In the genomic region with DNA sequence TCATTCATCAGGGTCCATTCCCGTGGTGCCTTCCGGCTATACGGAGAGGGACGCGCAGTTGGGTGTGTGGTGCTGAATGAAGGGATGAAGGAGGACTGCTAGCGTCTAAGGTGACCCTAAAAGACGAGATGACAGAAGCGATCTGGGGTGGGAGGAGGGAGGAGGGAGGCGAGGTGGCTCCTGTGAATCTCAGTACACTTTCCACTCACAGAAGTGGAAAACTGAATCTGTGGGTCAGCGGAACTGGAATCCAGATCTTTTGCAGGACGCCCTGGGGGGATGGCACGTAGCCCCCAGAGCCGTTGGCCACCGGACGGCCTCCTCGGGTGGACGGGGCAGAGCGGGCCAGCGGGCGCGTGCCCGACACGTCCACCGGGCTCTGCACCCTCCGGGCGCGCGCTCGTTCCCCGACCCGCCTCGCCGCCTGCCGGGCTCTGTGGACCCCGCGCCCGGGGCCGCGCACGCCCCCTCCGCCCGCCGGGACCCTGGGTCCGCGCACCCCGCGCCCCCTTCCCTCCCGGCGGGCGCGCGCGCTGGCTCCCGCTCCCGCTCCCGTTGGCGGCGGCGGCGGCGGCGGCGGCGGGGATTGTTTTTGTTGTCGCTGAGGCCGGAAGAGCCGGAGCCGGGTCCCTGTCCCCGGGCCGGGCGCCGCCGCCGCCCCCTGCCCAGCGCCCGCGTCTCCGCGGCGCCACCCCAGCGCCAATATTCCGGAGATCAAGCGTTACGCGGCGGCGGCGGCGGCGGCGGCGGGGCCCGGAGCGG, we compare ENCODE assay signal across 1 cellular context.
TF ChIP-seq lines count a peak whose summit lies in the region.

TSS of gene AGO4 (plus strand) at position 403 of the 762 bp plus-strand sequence. CDS start 401 bp downstream, outside the sequence.

TF ChIP-seq in HepG2, 621 proteins besides CTCF, POLR2A, EP300 and RAD21 (continued from another document and continues in another):
- peak; percentile 21; the same call in 1 of the 2 replicates for TF ChIP-seq PATZ1 (CRISPR knock-in tag; IDR thresholded peaks at IDR 0.05)
- TF ChIP-seq, protein P1, sequence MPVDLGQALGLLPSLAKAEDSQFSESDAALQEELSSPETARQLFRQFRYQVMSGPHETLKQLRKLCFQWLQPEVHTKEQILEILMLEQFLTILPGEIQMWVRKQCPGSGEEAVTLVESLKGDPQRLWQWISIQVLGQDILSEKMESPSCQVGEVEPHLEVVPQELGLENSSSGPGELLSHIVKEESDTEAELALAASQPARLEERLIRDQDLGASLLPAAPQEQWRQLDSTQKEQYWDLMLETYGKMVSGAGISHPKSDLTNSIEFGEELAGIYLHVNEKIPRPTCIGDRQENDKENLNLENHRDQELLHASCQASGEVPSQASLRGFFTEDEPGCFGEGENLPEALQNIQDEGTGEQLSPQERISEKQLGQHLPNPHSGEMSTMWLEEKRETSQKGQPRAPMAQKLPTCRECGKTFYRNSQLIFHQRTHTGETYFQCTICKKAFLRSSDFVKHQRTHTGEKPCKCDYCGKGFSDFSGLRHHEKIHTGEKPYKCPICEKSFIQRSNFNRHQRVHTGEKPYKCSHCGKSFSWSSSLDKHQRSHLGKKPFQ (CRISPR knock-in tag; IDR thresholded peaks at IDR 0.05; ENCODE audit: insufficient replicate concordance), result no peak
- peak; percentile 53; the same call in 1 of the 2 replicates for TF ChIP-seq ZNF274 (CRISPR knock-in tag; IDR thresholded peaks at IDR 0.05)
- TF ChIP-seq SNAPC5 (CRISPR knock-in tag; IDR thresholded peaks at IDR 0.05; ENCODE audit: borderline replicate concordance), result no peak
- TF ChIP-seq RAD51 (IDR thresholded peaks at IDR 0.05; ENCODE audit: borderline replicate concordance), result no peak
- no peak for TF ChIP-seq ZNF207 (IDR thresholded peaks at IDR 0.05; ENCODE audit: borderline replicate concordance)
- TF ChIP-seq ZBTB44 (CRISPR knock-in tag; IDR thresholded peaks at IDR 0.05), result no peak
- peak; percentile 32; the same call in 1 of the 2 replicates for TF ChIP-seq IRF9 (CRISPR knock-in tag; IDR thresholded peaks at IDR 0.05; ENCODE audit: borderline replicate concordance)
- TF ChIP-seq IRF2 (CRISPR knock-in tag; IDR thresholded peaks at IDR 0.05), result no peak
- TF ChIP-seq SIX4 (CRISPR knock-in tag; IDR thresholded peaks at IDR 0.05), result no peak
- TF ChIP-seq ZNF761 (CRISPR knock-in tag; conservative IDR thresholded peaks at IDR 0.05), result 0 out of 2 replicates have a peak, but pooled peaks have one; percentile 38
- TF ChIP-seq ZFP41 (CRISPR knock-in tag; IDR thresholded peaks at IDR 0.05; ENCODE audit: borderline replicate concordance), result no peak
- TF ChIP-seq TP53 (CRISPR knock-in tag; conservative IDR thresholded peaks at IDR 0.05), result no peak
- no peak for TF ChIP-seq ZNF83 (CRISPR knock-in tag; IDR thresholded peaks at IDR 0.05; ENCODE audit: borderline replicate concordance)
- TF ChIP-seq, protein P2, sequence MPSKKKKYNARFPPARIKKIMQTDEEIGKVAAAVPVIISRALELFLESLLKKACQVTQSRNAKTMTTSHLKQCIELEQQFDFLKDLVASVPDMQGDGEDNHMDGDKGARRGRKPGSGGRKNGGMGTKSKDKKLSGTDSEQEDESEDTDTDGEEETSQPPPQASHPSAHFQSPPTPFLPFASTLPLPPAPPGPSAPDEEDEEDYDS (CRISPR knock-in tag; IDR thresholded peaks at IDR 0.05), result no peak
- TF ChIP-seq, protein P3, sequence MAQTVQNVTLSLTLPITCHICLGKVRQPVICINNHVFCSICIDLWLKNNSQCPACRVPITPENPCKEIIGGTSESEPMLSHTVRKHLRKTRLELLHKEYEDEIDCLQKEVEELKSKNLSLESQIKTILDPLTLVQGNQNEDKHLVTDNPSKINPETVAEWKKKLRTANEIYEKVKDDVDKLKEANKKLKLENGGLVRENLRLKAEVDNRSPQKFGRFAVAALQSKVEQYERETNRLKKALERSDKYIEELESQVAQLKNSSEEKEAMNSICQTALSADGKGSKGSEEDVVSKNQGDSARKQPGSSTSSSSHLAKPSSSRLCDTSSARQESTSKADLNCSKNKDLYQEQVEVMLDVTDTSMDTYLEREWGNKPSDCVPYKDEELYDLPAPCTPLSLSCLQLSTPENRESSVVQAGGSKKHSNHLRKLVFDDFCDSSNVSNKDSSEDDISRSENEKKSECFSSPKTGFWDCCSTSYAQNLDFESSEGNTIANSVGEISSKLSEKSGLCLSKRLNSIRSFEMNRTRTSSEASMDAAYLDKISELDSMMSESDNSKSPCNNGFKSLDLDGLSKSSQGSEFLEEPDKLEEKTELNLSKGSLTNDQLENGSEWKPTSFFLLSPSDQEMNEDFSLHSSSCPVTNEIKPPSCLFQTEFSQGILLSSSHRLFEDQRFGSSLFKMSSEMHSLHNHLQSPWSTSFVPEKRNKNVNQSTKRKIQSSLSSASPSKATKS (CRISPR knock-in tag; IDR thresholded peaks at IDR 0.05), result no peak
- no peak for TF ChIP-seq NR3C1 (CRISPR knock-in tag; IDR thresholded peaks at IDR 0.05)
- peak; percentile 70; the same call in 1 of the 2 replicates for TF ChIP-seq MTA1 (CRISPR knock-in tag; IDR thresholded peaks at IDR 0.05; ENCODE audit: borderline replicate concordance)
- TF ChIP-seq, protein P4, sequence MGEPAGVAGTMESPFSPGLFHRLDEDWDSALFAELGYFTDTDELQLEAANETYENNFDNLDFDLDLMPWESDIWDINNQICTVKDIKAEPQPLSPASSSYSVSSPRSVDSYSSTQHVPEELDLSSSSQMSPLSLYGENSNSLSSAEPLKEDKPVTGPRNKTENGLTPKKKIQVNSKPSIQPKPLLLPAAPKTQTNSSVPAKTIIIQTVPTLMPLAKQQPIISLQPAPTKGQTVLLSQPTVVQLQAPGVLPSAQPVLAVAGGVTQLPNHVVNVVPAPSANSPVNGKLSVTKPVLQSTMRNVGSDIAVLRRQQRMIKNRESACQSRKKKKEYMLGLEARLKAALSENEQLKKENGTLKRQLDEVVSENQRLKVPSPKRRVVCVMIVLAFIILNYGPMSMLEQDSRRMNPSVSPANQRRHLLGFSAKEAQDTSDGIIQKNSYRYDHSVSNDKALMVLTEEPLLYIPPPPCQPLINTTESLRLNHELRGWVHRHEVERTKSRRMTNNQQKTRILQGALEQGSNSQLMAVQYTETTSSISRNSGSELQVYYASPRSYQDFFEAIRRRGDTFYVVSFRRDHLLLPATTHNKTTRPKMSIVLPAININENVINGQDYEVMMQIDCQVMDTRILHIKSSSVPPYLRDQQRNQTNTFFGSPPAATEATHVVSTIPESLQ (CRISPR knock-in tag; conservative IDR thresholded peaks at IDR 0.05), result no peak
- TF ChIP-seq AGO1 (IDR thresholded peaks at IDR 0.05; ENCODE audit: low read depth, low read length, poor library complexity, severe bottlenecking), result no peak
- TF ChIP-seq ZNF335 (CRISPR knock-in tag; IDR thresholded peaks at IDR 0.05), result no peak
- TF ChIP-seq ZNF317 (CRISPR knock-in tag; IDR thresholded peaks at IDR 0.05), result no peak
- no peak for TF ChIP-seq NONO (IDR thresholded peaks at IDR 0.05)
- no peak for TF ChIP-seq NONO (CRISPR knock-in tag; conservative IDR thresholded peaks at IDR 0.05)
- TF ChIP-seq ZNF331 (CRISPR knock-in tag; IDR thresholded peaks at IDR 0.05), result no peak
- no peak for TF ChIP-seq ZNF564 (CRISPR knock-in tag; IDR thresholded peaks at IDR 0.05)
- no peak for TF ChIP-seq ZSCAN29 (CRISPR knock-in tag; conservative IDR thresholded peaks at IDR 0.05)
- no peak for TF ChIP-seq HMG20B (CRISPR knock-in tag; conservative IDR thresholded peaks at IDR 0.05)
- TF ChIP-seq, protein P5, sequence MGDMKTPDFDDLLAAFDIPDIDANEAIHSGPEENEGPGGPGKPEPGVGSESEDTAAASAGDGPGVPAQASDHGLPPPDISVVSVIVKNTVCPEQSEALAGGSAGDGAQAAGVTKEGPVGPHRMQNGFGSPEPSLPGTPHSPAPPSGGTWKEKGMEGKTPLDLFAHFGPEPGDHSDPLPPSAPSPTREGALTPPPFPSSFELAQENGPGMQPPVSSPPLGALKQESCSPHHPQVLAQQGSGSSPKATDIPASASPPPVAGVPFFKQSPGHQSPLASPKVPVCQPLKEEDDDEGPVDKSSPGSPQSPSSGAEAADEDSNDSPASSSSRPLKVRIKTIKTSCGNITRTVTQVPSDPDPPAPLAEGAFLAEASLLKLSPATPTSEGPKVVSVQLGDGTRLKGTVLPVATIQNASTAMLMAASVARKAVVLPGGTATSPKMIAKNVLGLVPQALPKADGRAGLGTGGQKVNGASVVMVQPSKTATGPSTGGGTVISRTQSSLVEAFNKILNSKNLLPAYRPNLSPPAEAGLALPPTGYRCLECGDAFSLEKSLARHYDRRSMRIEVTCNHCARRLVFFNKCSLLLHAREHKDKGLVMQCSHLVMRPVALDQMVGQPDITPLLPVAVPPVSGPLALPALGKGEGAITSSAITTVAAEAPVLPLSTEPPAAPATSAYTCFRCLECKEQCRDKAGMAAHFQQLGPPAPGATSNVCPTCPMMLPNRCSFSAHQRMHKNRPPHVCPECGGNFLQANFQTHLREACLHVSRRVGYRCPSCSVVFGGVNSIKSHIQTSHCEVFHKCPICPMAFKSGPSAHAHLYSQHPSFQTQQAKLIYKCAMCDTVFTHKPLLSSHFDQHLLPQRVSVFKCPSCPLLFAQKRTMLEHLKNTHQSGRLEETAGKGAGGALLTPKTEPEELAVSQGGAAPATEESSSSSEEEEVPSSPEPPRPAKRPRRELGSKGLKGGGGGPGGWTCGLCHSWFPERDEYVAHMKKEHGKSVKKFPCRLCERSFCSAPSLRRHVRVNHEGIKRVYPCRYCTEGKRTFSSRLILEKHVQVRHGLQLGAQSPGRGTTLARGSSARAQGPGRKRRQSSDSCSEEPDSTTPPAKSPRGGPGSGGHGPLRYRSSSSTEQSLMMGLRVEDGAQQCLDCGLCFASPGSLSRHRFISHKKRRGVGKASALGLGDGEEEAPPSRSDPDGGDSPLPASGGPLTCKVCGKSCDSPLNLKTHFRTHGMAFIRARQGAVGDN (CRISPR knock-in tag; IDR thresholded peaks at IDR 0.05), result no peak; the same call in 1 of the 2 replicates
- no peak for TF ChIP-seq SMARCE1 (IDR thresholded peaks at IDR 0.05; ENCODE audit: borderline replicate concordance)
- TF ChIP-seq, protein P6, sequence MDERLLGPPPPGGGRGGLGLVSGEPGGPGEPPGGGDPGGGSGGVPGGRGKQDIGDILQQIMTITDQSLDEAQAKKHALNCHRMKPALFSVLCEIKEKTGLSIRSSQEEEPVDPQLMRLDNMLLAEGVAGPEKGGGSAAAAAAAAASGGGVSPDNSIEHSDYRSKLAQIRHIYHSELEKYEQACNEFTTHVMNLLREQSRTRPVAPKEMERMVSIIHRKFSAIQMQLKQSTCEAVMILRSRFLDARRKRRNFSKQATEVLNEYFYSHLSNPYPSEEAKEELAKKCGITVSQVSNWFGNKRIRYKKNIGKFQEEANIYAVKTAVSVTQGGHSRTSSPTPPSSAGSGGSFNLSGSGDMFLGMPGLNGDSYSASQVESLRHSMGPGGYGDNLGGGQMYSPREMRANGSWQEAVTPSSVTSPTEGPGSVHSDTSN (CRISPR knock-in tag; IDR thresholded peaks at IDR 0.05), result no peak
- no peak for TF ChIP-seq ZNF549 (CRISPR knock-in tag; IDR thresholded peaks at IDR 0.05)
- TF ChIP-seq ZNF589 (CRISPR knock-in tag; conservative IDR thresholded peaks at IDR 0.05), result no peak
- no peak for TF ChIP-seq GFI1 (CRISPR knock-in tag; IDR thresholded peaks at IDR 0.05; ENCODE audit: borderline replicate concordance)
- peak; percentile 48 for TF ChIP-seq TEAD3 (CRISPR knock-in tag; optimal IDR thresholded peaks at IDR 0.05; ENCODE audit: borderline replicate concordance)
- TF ChIP-seq ZBTB37 (CRISPR knock-in tag; IDR thresholded peaks at IDR 0.05), result no peak
- TF ChIP-seq SRSF4 (IDR thresholded peaks at IDR 0.05; ENCODE audit: low read depth, low read length, poor library complexity, severe bottlenecking), result no peak
- TF ChIP-seq CREB1 (IDR thresholded peaks at IDR 0.05), result no peak
- TF ChIP-seq CREB1 (CRISPR knock-in tag; IDR thresholded peaks at IDR 0.05), result no peak
